In the genomic region with DNA sequence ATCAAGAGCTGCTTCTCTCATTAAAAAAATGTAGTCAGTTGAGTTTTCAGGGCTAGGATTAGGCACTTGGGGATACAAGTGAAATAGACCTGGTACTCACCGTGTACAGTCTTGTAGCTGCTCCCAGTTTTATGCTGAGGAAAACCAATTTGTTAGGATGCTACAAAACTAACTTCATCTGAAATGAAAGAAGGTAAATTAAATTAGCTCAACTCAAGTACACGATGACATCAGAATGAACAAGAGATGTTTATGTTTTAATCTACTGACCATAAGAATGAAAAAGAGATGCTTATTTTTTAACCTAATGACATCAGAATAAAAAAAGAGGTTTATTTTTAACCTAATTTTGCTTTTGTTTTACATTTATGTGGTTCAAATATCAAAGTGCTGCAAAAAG, we compare ENCODE assay signal across 18 cellular contexts.
"Had no signal": no experiment of that assay in that cellular context is flagged by ENCODE, and none has a peak within 500 bp of the region (broad histone marks: within the 10 kb centered on the region; RNA-seq: fewer than 3 reads in every experiment).

No MANE protein-coding gene starts in this region.

- H3K27ac Mint-ChIP-seq: neural progenitor cell had no signal

- H3K36me3 ChIP-seq: neural progenitor cell, uterus had no signal

- H3K9ac ChIP-seq: neural progenitor cell had no signal

- H3K27me3 ChIP-seq: ascending aorta, heart right ventricle, neural progenitor cell, pancreas, tibial nerve, uterus had no signal

- H3K27ac ChIP-seq: epithelial cell of prostate, heart right ventricle, lower lobe of right lung, neural progenitor cell, pancreas, uterus had no signal

- ATAC-seq: heart right ventricle; left colon; lower lobe of right lung; pancreas; stimulated activated naive B cell treated with anti-CD40 and anti-IgM and Interleukin-4, amounts not matched to agents 10 μg/mL and 1 μg/mL and 100 μg/mL, for 72 hours had no signal

- H2AFZ ChIP-seq: neural progenitor cell had no signal

- H3K4me2 ChIP-seq: neural progenitor cell had no signal

- H3K9me3 ChIP-seq: ascending aorta, heart right ventricle, lower lobe of right lung, pancreas, tibial nerve, uterus had no signal

- H3K4me3 Mint-ChIP-seq: neural progenitor cell; stimulated activated naive B cell treated with anti-CD40 and anti-IgM and Interleukin-4, amounts not matched to agents 10 μg/mL and 1 μg/mL and 100 μg/mL, for 72 hours had no signal

- H3K27me3 Mint-ChIP-seq: stimulated activated naive B cell treated with anti-CD40 and anti-IgM and Interleukin-4, amounts not matched to agents 10 μg/mL and 1 μg/mL and 100 μg/mL, for 72 hours had no signal

- H3K9me3 Mint-ChIP-seq: neural progenitor cell; stimulated activated naive B cell treated with anti-CD40 and anti-IgM and Interleukin-4, amounts not matched to agents 10 μg/mL and 1 μg/mL and 100 μg/mL, for 72 hours had no signal

- DNase-seq: activated CD4-positive, alpha-beta T cell treated with anti-CD3 and anti-CD28 coated beads, Interleukin-2, amount 50 U/mL, for 4 hours; activated CD4-positive, CD25-positive, alpha-beta regulatory T cell treated with anti-CD3 and anti-CD28 coated beads, Interleukin-2, amount 50 U/mL, for 72 hours; activated naive CD4-positive, alpha-beta T cell; activated T-cell treated with anti-CD3 and anti-CD28 coated beads for 4 hours; heart right ventricle; left colon; lower lobe of right lung; midbrain; pancreas; stimulated activated CD4-positive, alpha-beta T cell treated with anti-CD3 and anti-CD28 coated beads, Interleukin-2, amount 100 ng/mL, for 48 hours; stimulated activated naive B cell treated with anti-CD40 and anti-IgM and Interleukin-4, amounts not matched to agents 10 μg/mL and 1 μg/mL and 100 μg/mL, for 72 hours; substantia nigra; T-helper 9 cell; uterus had no signal

- H3K4me1 ChIP-seq: uterus had no signal

- H3K4me3 ChIP-seq: ascending aorta, heart right ventricle, lower lobe of right lung, neural progenitor cell, pancreas, tibial nerve, uterus had no signal
